Comparison of ENCODE assay signal across 1 cellular context in the genomic region with DNA sequence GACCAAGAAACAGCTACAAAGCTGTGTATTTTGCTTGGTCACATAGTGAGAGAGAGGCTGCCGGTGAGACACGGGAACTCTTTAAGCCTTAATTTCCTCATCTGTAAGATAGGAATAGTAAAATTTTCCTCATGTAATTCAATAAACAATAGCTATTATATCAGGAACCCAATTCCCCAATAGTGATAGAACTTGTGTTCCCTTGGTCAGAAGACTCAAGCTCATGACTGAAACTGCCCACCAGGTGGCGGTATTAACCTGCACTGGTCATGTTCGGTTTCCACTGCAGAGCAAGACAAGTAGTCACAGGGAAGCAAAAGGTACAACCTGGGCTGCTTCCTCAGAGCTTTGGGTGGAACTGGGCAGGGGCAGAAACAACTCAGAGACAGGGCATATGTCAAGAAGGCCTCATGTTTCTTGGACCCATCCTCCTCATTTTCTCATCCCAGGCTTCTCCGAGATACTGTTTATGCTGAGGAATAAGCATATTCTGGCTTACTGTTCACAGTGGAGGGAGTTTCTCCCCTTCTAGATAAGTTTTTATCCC.
TF ChIP-seq lines count a peak whose summit lies in the region.

No MANE protein-coding gene starts in this region.

TF ChIP-seq in A549, 52 proteins besides CTCF, POLR2A, EP300 and RAD21 (continued from another document):
- TF ChIP-seq CEBPB (IDR thresholded peaks at IDR 0.05): no peak
- TF ChIP-seq, protein P1, sequence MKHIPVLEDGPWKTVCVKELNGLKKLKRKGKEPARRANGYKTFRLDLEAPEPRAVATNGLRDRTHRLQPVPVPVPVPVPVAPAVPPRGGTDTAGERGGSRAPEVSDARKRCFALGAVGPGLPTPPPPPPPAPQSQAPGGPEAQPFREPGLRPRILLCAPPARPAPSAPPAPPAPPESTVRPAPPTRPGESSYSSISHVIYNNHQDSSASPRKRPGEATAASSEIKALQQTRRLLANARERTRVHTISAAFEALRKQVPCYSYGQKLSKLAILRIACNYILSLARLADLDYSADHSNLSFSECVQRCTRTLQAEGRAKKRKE (CRISPR knock-in tag; IDR thresholded peaks at IDR 0.05; ENCODE audit: low read depth): no peak
